In the genomic region with DNA sequence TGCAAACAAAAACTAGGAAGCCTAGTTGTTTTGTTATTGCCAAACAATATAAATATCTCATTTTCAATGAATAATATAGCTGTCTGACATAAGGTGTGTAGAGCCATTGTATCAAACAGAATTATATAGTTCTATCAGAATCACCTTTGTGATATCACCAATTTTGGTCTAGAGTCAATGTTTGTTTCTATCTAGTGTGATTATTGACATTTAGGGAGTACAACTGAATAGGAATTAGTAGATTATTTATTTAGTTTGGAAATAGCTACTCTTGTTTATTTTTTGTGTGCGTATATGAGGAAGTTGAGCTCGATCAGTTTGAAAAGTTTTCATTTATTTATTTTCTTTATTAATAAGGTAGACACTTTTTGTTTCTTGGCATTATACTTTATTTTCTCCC, we compare ENCODE assay signal across 28 cellular contexts.
"Had no signal": no experiment of that assay in that cellular context is flagged by ENCODE, and none has a peak within 500 bp of the region (broad histone marks: within the 10 kb centered on the region; RNA-seq: fewer than 3 reads in every experiment).

No MANE protein-coding gene starts in this region.

- H3K4me3 ChIP-seq: adrenal gland, ascending aorta, body of pancreas, breast epithelium, cardiac muscle cell had no signal

- DNase-seq: activated effector memory CD4-positive, alpha-beta T cell treated with anti-CD3 and anti-CD28 coated beads, Interleukin-2, amount 50 U/mL, for 16 hours; activated effector memory CD4-positive, alpha-beta T cell treated with Interleukin-2 at 50 U/mL for 16 hours; activated gamma-delta T cell; activated gamma-delta T cell treated with Interleukin-2 at 50 U/mL for 16 hours; activated naive CD4-positive, alpha-beta T cell treated with anti-CD3 and anti-CD28 coated beads for 36 hours; activated naive CD4-positive, alpha-beta T cell treated with anti-CD3 and anti-CD28 coated beads, Interleukin-2, amount 10 ng/mL, durations not matched to agents 7 days and 5 days; activated naive CD4-positive, alpha-beta T cell treated with anti-CD3 and anti-CD28 coated beads, Interleukin-2, amount 50 U/mL, for 16 hours; activated naive CD4-positive, alpha-beta T cell treated with Interleukin-2 at 50 U/mL for 16 hours; activated naive CD8-positive, alpha-beta T cell treated with anti-CD3 and anti-CD28 coated beads for 36 hours; activated naive CD8-positive, alpha-beta T cell treated with anti-CD3 and anti-CD28 coated beads, Interleukin-2, amount 10 ng/mL, durations not matched to agents 7 days and 5 days; activated naive CD8-positive, alpha-beta T cell treated with anti-CD3 and anti-CD28 coated beads, Interleukin-2, amount 50 U/mL, for 24 hours; activated T-cell treated with anti-CD3 and anti-CD28 coated beads, Interleukin-2, amount 50 U/mL, for 24 hours; activated T-cell treated with anti-CD3 and anti-CD28 coated beads, Interleukin-2, amount 50 U/mL, for 4 hours; activated T-cell treated with anti-CD3 and anti-CD28 coated beads, Interleukin-2, amount 50 U/mL, for 48 hours; activated T-cell treated with anti-CD3 and anti-CD28 coated beads, Interleukin-2, amount 50 U/mL, for 72 hours; adrenal gland; amniotic stem cell; amygdala; anterior cingulate cortex; aorta; body of pancreas; brain microvascular endothelial cell; caudate nucleus; central memory CD4-positive, alpha-beta T cell; cerebellar nuclear complex had no signal

- H3K27ac ChIP-seq: adrenal gland, ascending aorta, body of pancreas, brain microvascular endothelial cell, breast epithelium, cardiac muscle cell had no signal
